ENCODE assay signal across 9 cellular contexts in genomic region chr1:21638531-21639341, GRCh38. TPM values are rescaled to one million over a fixed set of nuclear protein-coding genes. Genes with fewer than 3 reads are reported as not detected.
A peak's percentile ranks its signal among the peaks of the same experiment; 100 is the strongest.
DNase-seq lines count a peak whose midpoint lies in the region; ATAC-seq, FAIRE-seq and TF ChIP-seq lines count a peak whose summit lies in the region.
"Had no signal": no experiment of that assay in that cellular context is flagged by ENCODE, and none has a peak within 500 bp of the region (broad histone marks: within the 10 kb centered on the region; RNA-seq: fewer than 3 reads in every experiment).

No MANE protein-coding gene starts in this region.

- ATAC-seq in activated naive CD8-positive, alpha-beta T cell treated with anti-CD3 and anti-CD28 coated beads, Interleukin-2, amount 50 U/mL, for 24 hours = peak; percentile 71
- ATAC-seq in HepG2 (peak; percentile 19; the same call in 2 of the 3 replicates), GM19467 (IDR thresholded peaks at IDR 0.05; ENCODE audit: unreplicated experiment) (no peak), GM18858 (IDR thresholded peaks at IDR 0.05; ENCODE audit: unreplicated experiment) (no peak)

- FAIRE-seq in HepG2 (lab: Jason Lieb, UNC) = no peak
- FAIRE-seq: GM18507 had no signal

- peaks cover 13% of the 10 kb centered on the region for H3K4me1 Mint-ChIP-seq in activated naive CD8-positive, alpha-beta T cell treated with anti-CD3 and anti-CD28 coated beads, Interleukin-2, amount 50 U/mL, for 24 hours

- no peaks in the 10 kb centered on the region for H3K9me3 ChIP-seq in HepG2 (ENCODE audit: low read length)

- whole genome bisulfite sequencing in HepG2 (ENCODE audit: low lambda C conversion rate) = 54% methylated on average over 6 of the region's 10 CpGs

- H3K36me3 Mint-ChIP-seq in activated naive CD8-positive, alpha-beta T cell treated with anti-CD3 and anti-CD28 coated beads, Interleukin-2, amount 50 U/mL, for 24 hours (ENCODE audit: low read depth) = no peaks in the 10 kb centered on the region

- no peak for TF ChIP-seq EP300 in HepG2 (IDR thresholded peaks at IDR 0.05; ENCODE audit: low read depth in 2 of 2, low read length in 2 of 2)
- no peak for TF ChIP-seq EP300 in HepG2 (CRISPR knock-in tag; IDR thresholded peaks at IDR 0.05; ENCODE audit: borderline replicate concordance)

- H3K4me2 ChIP-seq in HepG2 (ENCODE audit: low read depth, low read length) = no peak overlapping the region

- H3K36me3 ChIP-seq in HepG2 (replicated peaks in 1 of 2; ENCODE audit: control insufficient read depth in 1 of 2, insufficient read depth in 2 of 2, low read length in 2 of 2) = peaks cover 7 to 18% of the 10 kb centered on the region in 2 experiments

- H3K27me3 Mint-ChIP-seq in activated naive CD8-positive, alpha-beta T cell treated with anti-CD3 and anti-CD28 coated beads, Interleukin-2, amount 50 U/mL, for 24 hours = peaks cover 19% of the 10 kb centered on the region

- BruUV-seq in HepG2 (replicated peaks; lab: Mats Ljungman, UMichigan) = no TSS peak

- no peak overlapping the region for H3K4me3 Mint-ChIP-seq in activated naive CD8-positive, alpha-beta T cell treated with anti-CD3 and anti-CD28 coated beads, Interleukin-2, amount 50 U/mL, for 24 hours

- H3K9me3 Mint-ChIP-seq in activated naive CD8-positive, alpha-beta T cell treated with anti-CD3 and anti-CD28 coated beads, Interleukin-2, amount 50 U/mL, for 24 hours = no peaks in the 10 kb centered on the region

- H3K27ac Mint-ChIP-seq in activated naive CD8-positive, alpha-beta T cell treated with anti-CD3 and anti-CD28 coated beads, Interleukin-2, amount 50 U/mL, for 24 hours = no peak overlapping the region

- in situ Hi-C loops in KBM-7 (cut with MboI; ENCODE audit: low pct_unique_long_range_greater_than_20kb, low sequenced_read_pairs) = no loop called here
- in situ Hi-C loops in HepG2 (cut with HindIII; ENCODE audit: extremely low pct_ligation_motif_present, low pct_unique_long_range_greater_than_20kb) = no loop called here
- in situ Hi-C loops in GM13977 (cut with MboI; ENCODE audit: low pct_unique_long_range_greater_than_20kb, low sequenced_read_pairs, unreplicated experiment) = no loop called here

- no peak overlapping the region for H2AFZ ChIP-seq in HepG2 (ENCODE audit: low read length)

- H3K27me3 ChIP-seq in HepG2 (ENCODE audit: control insufficient read depth in 1 of 2, insufficient read depth in 2 of 2, low read length in 2 of 2) = no peaks in the 10 kb centered on the region

- no peak for TF ChIP-seq RAD21 in HepG2 (CRISPR knock-in tag; IDR thresholded peaks at IDR 0.05)

- no peak overlapping the region for H3K27ac ChIP-seq in HepG2 (ENCODE audit: extremely low read length, insufficient read depth, low read length)

- CTCF ChIA-PET in HepG2 (lab: Yijun Ruan, JAX; ENCODE audit: low intra/inter-chr PET ratio, low total read pairs) = no interaction called here

- no peak overlapping the region for H3K9ac ChIP-seq in HepG2 (ENCODE audit: insufficient read depth, low read depth, low read length)

- peaks cover 3% of the 10 kb centered on the region; the same call in 1 of the 2 replicates for H4K20me1 ChIP-seq in HepG2 (ENCODE audit: insufficient read depth, low read length)

- no peaks in the 10 kb centered on the region for H3K79me2 ChIP-seq in HepG2 (ENCODE audit: insufficient read depth, low read length)

- POLR2A ChIA-PET in HepG2 (lab: Yijun Ruan, JAX) = no interaction called here

- intact Hi-C loops in HepG2 (cut with micrococcal nuclease; ENCODE audit: unreplicated experiment) = no loop called here

- TF ChIP-seq CTCF in HepG2 (CRISPR knock-in tag; IDR thresholded peaks at IDR 0.05) (no peak), GM13977 (IDR thresholded peaks at IDR 0.05; ENCODE audit: extremely low read depth, insufficient read depth, missing control alignments) (no peak)

- no peak for TF ChIP-seq POLR2A in HepG2 (IDR thresholded peaks at IDR 0.05; ENCODE audit: insufficient read depth in 1 of 2, low read depth in 2 of 2, low read length in 2 of 2)

- no peak overlapping the region for H3K4me3 ChIP-seq in HepG2 (replicated peaks in 1 of 3; ENCODE audit: insufficient read depth in 1 of 3, low read depth in 2 of 3, low read length in 3 of 3)

- H3K4me1 ChIP-seq in HepG2 (ENCODE audit: insufficient read depth, low read length) = peaks cover 11% of the 10 kb centered on the region; the same call in 1 of the 2 replicates

- DNase-seq in CD1c-positive myeloid dendritic cell (ENCODE audit: extremely low spot score) (peak; percentile 24), KBM-7 (peak; percentile 70), HepG2 (ENCODE audit: low spot score) (peak; percentile 62), T1000 (lab: John Stamatoyannopoulos, UW) (no peak), GM13977 (ENCODE audit: low spot score) (no peak)
- DNase-seq in activated naive CD8-positive, alpha-beta T cell treated with anti-CD3 and anti-CD28 coated beads, Interleukin-2, amount 50 U/mL, for 24 hours = peak; percentile 27

TF ChIP-seq in HepG2, 621 proteins besides CTCF, POLR2A, EP300 and RAD21 (continues in another document):
- TF ChIP-seq GABPA (IDR thresholded peaks at IDR 0.05; ENCODE audit: low read depth, low read length) (no peak), GABPA (CRISPR knock-in tag; IDR thresholded peaks at IDR 0.05; ENCODE audit: low read depth) (no peak), CREB3 (CRISPR knock-in tag; IDR thresholded peaks at IDR 0.05) (no peak), NCOR1 (IDR thresholded peaks at IDR 0.05; ENCODE audit: borderline replicate concordance, low read length) (no peak), ZBTB49 (CRISPR knock-in tag; IDR thresholded peaks at IDR 0.05; ENCODE audit: borderline replicate concordance) (no peak), FOSL2 (CRISPR knock-in tag; IDR thresholded peaks at IDR 0.05) (peak; percentile 89), SOX6 (IDR thresholded peaks at IDR 0.05) (no peak), SOX6 (CRISPR knock-in tag; IDR thresholded peaks at IDR 0.05) (no peak), TOPORS (CRISPR knock-in tag; IDR thresholded peaks at IDR 0.05) (no peak), BCL3 (CRISPR knock-in tag; IDR thresholded peaks at IDR 0.05) (no peak)

RNA-seq across cellular contexts. Expression of gene RAP1GAP, which starts 30.4 kb away (rescaled TPM):
- total RNA-seq in HepG2 (2016; rRNA removed; fragmentation: Illumina TruSeq; extraction: Trizol) = 9.7 and 11.9 TPM in 2 replicates
- 3.8 and 5.0 TPM in 2 replicates for total RNA-seq in HepG2 (2016; cell fraction: cytosol; rRNA removed; fragmentation: Illumina TruSeq; extraction: Trizol; ENCODE audit: low read depth)
- 7.8 and 12.1 TPM in 2 replicates for total RNA-seq in HepG2 (2016; cell fraction: insoluble cytoplasmic fraction; rRNA removed; fragmentation: Illumina TruSeq; extraction: Trizol)
- total RNA-seq in HepG2 (2016; cell fraction: membrane; rRNA removed; fragmentation: Illumina TruSeq; extraction: Trizol) = 9.5 and 11.5 TPM in 2 replicates
- 13.6 and 14.7 TPM in 2 replicates for total RNA-seq in HepG2 (2016; cell fraction: nucleus; rRNA removed; fragmentation: Illumina TruSeq; extraction: Trizol)
- 37.5 and 46.1 TPM in 2 replicates for polyA plus RNA-seq in HepG2 (2011; rRNA removed)
- 21.6 and 24.9 TPM in 2 replicates for polyA plus RNA-seq in HepG2 (2011; cell fraction: cytosol; rRNA removed)
- 114 and 133 TPM in 2 replicates for polyA plus RNA-seq in HepG2 (2011; cell fraction: nucleus; rRNA removed)
- 22.0 and 27.8 TPM in 2 replicates for polyA plus RNA-seq in HepG2 (2012)
- 5.3 and 7.0 TPM in 2 replicates for polyA plus RNA-seq in HepG2 (2016; cell fraction: cytosol; fragmentation: Illumina TruSeq; extraction: Trizol; ENCODE audit: low read depth)
- 17.1 and 23.0 TPM in 2 replicates for polyA plus RNA-seq in HepG2 (2016; cell fraction: insoluble cytoplasmic fraction; fragmentation: Illumina TruSeq; extraction: Trizol; ENCODE audit: low read depth)
- polyA plus RNA-seq in HepG2 (2016; cell fraction: membrane; fragmentation: Illumina TruSeq; extraction: Trizol; ENCODE audit: low read depth) = 14.4 and 18.4 TPM in 2 replicates
- polyA plus RNA-seq in HepG2 (2016; cell fraction: nucleus; fragmentation: Illumina TruSeq; extraction: Trizol; ENCODE audit: insufficient read depth, low read depth) = 58.0 and 62.8 TPM in 2 replicates
- 18.4 and 45.8 TPM in 2 replicates for polyA minus RNA-seq in HepG2 (2011; rRNA and poly(A)+ RNA removed; ENCODE audit: low replicate concordance)
- 12.8 and 14.1 TPM in 2 replicates for polyA minus RNA-seq in HepG2 (2011; cell fraction: cytosol; rRNA and poly(A)+ RNA removed)
- polyA minus RNA-seq in HepG2 (2011; cell fraction: nucleus; rRNA and poly(A)+ RNA removed) = 20.8 and 23.4 TPM in 2 replicates

Comparison
In these comparisons a context has a peak if more than half of its experiments do, and no peak if none do; other contexts are left out.
1. DNase-seq: peak in CD1c-positive myeloid dendritic cell (single experiment), KBM-7 (single experiment), activated naive CD8-positive, alpha-beta T cell treated with anti-CD3 and anti-CD28 coated beads, Interleukin-2, amount 50 U/mL, for 24 hours (single experiment) and HepG2 (single experiment); none in T1000 (single experiment) and GM13977 (single experiment).
2. ATAC-seq: peak in activated naive CD8-positive, alpha-beta T cell treated with anti-CD3 and anti-CD28 coated beads, Interleukin-2, amount 50 U/mL, for 24 hours (single experiment) and HepG2 (single experiment); none in GM19467 (single experiment) and GM18858 (single experiment).